Comparison of ENCODE assay signal across 23 cellular contexts in the genomic region with DNA sequence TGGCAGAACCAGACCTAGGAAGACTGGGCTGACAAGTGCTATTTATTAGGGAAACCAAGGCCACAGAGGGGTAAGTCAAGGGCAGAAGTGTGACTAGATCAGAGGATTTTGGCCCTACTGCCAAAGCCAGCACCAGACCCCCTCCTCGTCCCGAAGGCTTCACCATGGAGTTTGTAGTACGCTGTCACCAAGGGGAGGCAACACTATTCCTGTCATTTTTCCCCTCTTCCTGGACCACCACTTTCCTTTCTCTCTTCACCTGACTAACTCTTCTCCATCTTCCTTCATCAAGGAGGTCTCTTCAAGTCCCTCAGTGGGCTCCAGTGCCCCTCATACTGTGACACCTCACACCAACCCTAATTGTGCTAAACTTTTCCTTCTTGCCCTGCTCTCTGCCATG. TPM values are rescaled to one million over a fixed set of nuclear protein-coding genes. Genes with fewer than 3 reads are reported as not detected.
DNase-seq lines count a peak whose midpoint lies in the region; FAIRE-seq and TF ChIP-seq lines count a peak whose summit lies in the region.
"Had no signal": no experiment of that assay in that cellular context is flagged by ENCODE, and none has a peak within 500 bp of the region (broad histone marks: within the 10 kb centered on the region; RNA-seq: fewer than 3 reads in every experiment).

No MANE protein-coding gene starts in this region.

- peaks cover 29% of the 10 kb centered on the region for H3K36me3 ChIP-seq in astrocyte (ENCODE audit: insufficient read depth, low read length)
- H3K36me3 ChIP-seq in WERI-Rb-1, result no peaks in the 10 kb centered on the region
- H3K36me3 ChIP-seq: BLaER1 treated with 17β-estradiol and CSF1 and Interleukin-3, amounts not matched to agents 10 nM and 100 nM had no signal

- H3K9me3 ChIP-seq in astrocyte (ENCODE audit: insufficient read depth, low read depth, low read length) (no peaks in the 10 kb centered on the region), WERI-Rb-1 (ENCODE audit: severe bottlenecking) (no peaks in the 10 kb centered on the region)
- H3K9me3 ChIP-seq: BLaER1 treated with 17β-estradiol and CSF1 and Interleukin-3, amounts not matched to agents 10 nM and 100 nM had no signal

- H3K4me3 ChIP-seq in astrocyte (ENCODE audit: insufficient read depth, low read depth, low read length) (no peak overlapping the region), WERI-Rb-1 (ENCODE audit: low read depth, low read length) (no peak overlapping the region)
- H3K4me3 ChIP-seq: BLaER1 treated with 17β-estradiol and CSF1 and Interleukin-3, amounts not matched to agents 10 nM and 100 nM; GM12878; GM23248 had no signal

- H3K27me3 ChIP-seq in astrocyte (ENCODE audit: insufficient read depth, low read length) (no peaks in the 10 kb centered on the region), WERI-Rb-1 (ENCODE audit: insufficient read depth, low read depth, severe bottlenecking) (no peaks in the 10 kb centered on the region)
- H3K27me3 ChIP-seq: BLaER1 treated with 17β-estradiol and CSF1 and Interleukin-3, amounts not matched to agents 10 nM and 100 nM had no signal

- H3K4me1 Mint-ChIP-seq in astrocyte (ENCODE audit: low read depth, unreplicated experiment), result peaks cover 26% of the 10 kb centered on the region
- H3K4me1 Mint-ChIP-seq in osteocyte (ENCODE audit: unreplicated experiment), result peaks cover 43% of the 10 kb centered on the region
- H3K4me1 Mint-ChIP-seq: B cell; CD4-positive, CD25-positive, alpha-beta regulatory T cell; CD8-positive, alpha-beta memory T cell had no signal

- H3K27ac ChIP-seq in astrocyte (ENCODE audit: low read depth, low read length) (no peak overlapping the region), caudate nucleus (ENCODE audit: low read depth, low read length) (peak overlapping the region; percentile 48), WERI-Rb-1 (no peak overlapping the region)
- H3K27ac ChIP-seq: BLaER1 treated with 17β-estradiol and CSF1 and Interleukin-3, amounts not matched to agents 10 nM and 100 nM; GM23248 had no signal

- H3K9me3 Mint-ChIP-seq in astrocyte (ENCODE audit: unreplicated experiment) (no peaks in the 10 kb centered on the region), osteocyte (ENCODE audit: unreplicated experiment) (no peaks in the 10 kb centered on the region)
- H3K9me3 Mint-ChIP-seq: CD8-positive, alpha-beta memory T cell; HFFc6 had no signal

- peaks cover 31% of the 10 kb centered on the region for H3K36me3 Mint-ChIP-seq in astrocyte (ENCODE audit: low read depth, unreplicated experiment)
- H3K36me3 Mint-ChIP-seq in osteocyte (ENCODE audit: unreplicated experiment), result peaks cover 40% of the 10 kb centered on the region
- H3K36me3 Mint-ChIP-seq: CD4-positive, CD25-positive, alpha-beta regulatory T cell; CD8-positive, alpha-beta memory T cell had no signal

- no peak for TF ChIP-seq CTCF in astrocyte (IDR thresholded peaks at IDR 0.05; ENCODE audit: insufficient read depth, low read depth, low read length)
- no peak for TF ChIP-seq CTCF in osteocyte (IDR thresholded peaks at IDR 0.05)
- no peak for TF ChIP-seq CTCF in WERI-Rb-1 (IDR thresholded peaks at IDR 0.05; ENCODE audit: low read depth, low read length)

- H3K27ac Mint-ChIP-seq in astrocyte (ENCODE audit: unreplicated experiment), result peak overlapping the region; percentile 4
- peak overlapping the region; percentile 60 for H3K27ac Mint-ChIP-seq in osteocyte (ENCODE audit: unreplicated experiment)
- H3K27ac Mint-ChIP-seq: B cell; CD4-positive, CD25-positive, alpha-beta regulatory T cell; CD8-positive, alpha-beta memory T cell; HFFc6 had no signal

- H3K4me2 ChIP-seq in astrocyte (ENCODE audit: low read length), result no peak overlapping the region

- peaks cover 99% of the 10 kb centered on the region for H3K79me2 ChIP-seq in astrocyte (ENCODE audit: insufficient read depth, low read length)

- H2AFZ ChIP-seq in astrocyte (ENCODE audit: low read depth, low read length), result no peak overlapping the region
- H2AFZ ChIP-seq: GM23248 had no signal

- no peak for DNase-seq in astrocyte (ENCODE audit: low read depth)
- no peak for DNase-seq in caudate nucleus (lab: John Stamatoyannopoulos, UW)
- DNase-seq in osteocyte (ENCODE audit: extremely low spot score, unreplicated experiment), result no peak
- no peak for DNase-seq in WERI-Rb-1
- no peak for DNase-seq in NCI-H446 (lab: John Stamatoyannopoulos, UW)
- DNase-seq in NCI-H82 treated with DMSO at 0.1 percent for 48 hours (lab: John Stamatoyannopoulos, UW; ENCODE audit: unreplicated experiment), result no peak
- no peak for DNase-seq in HuH-7 (ENCODE audit: low spot score)
- DNase-seq: CD4-positive, CD25-positive, alpha-beta regulatory T cell; CD8-positive, alpha-beta memory T cell; COR-L47; DMS 273 treated with DMSO at 0.1 percent for 48 hours; DMS53; DND-41; EL; GM23248; HCEC 1CT; HFFc6 had no signal

- H3K9ac ChIP-seq in astrocyte (ENCODE audit: low read length), result no peak overlapping the region
- H3K9ac ChIP-seq: BLaER1 treated with 17β-estradiol and CSF1 and Interleukin-3, amounts not matched to agents 10 nM and 100 nM; GM23248 had no signal

- H3K4me1 ChIP-seq in astrocyte (ENCODE audit: insufficient read depth, low read length), result no peaks in the 10 kb centered on the region

- peaks cover 99% of the 10 kb centered on the region for H4K20me1 ChIP-seq in astrocyte (ENCODE audit: insufficient read depth, low read length)

- no peak for FAIRE-seq in astrocyte (lab: Jason Lieb, UNC)
- FAIRE-seq: GM12878, GM19239, H54, HepG2 had no signal

- no peak overlapping the region for H3K4me3 Mint-ChIP-seq in astrocyte (ENCODE audit: unreplicated experiment)
- no peak overlapping the region for H3K4me3 Mint-ChIP-seq in osteocyte (ENCODE audit: unreplicated experiment)
- H3K4me3 Mint-ChIP-seq: B cell; CD4-positive, CD25-positive, alpha-beta regulatory T cell; CD8-positive, alpha-beta memory T cell; HFFc6 had no signal

- no peaks in the 10 kb centered on the region for H3K27me3 Mint-ChIP-seq in astrocyte (ENCODE audit: low read depth, unreplicated experiment)
- no peaks in the 10 kb centered on the region for H3K27me3 Mint-ChIP-seq in osteocyte (ENCODE audit: unreplicated experiment)
- H3K27me3 Mint-ChIP-seq: CD4-positive, CD25-positive, alpha-beta regulatory T cell had no signal

RNA-seq across cellular contexts. Expression of a gene that starts 34.9 kb away (rescaled TPM):
- total RNA-seq in astrocyte, result 98.6 and 110 TPM in 2 replicates
- total RNA-seq in osteocyte, result 145 and 153 TPM in 2 replicates
- total RNA-seq: HepG2 had no signal
